In the genomic region with DNA sequence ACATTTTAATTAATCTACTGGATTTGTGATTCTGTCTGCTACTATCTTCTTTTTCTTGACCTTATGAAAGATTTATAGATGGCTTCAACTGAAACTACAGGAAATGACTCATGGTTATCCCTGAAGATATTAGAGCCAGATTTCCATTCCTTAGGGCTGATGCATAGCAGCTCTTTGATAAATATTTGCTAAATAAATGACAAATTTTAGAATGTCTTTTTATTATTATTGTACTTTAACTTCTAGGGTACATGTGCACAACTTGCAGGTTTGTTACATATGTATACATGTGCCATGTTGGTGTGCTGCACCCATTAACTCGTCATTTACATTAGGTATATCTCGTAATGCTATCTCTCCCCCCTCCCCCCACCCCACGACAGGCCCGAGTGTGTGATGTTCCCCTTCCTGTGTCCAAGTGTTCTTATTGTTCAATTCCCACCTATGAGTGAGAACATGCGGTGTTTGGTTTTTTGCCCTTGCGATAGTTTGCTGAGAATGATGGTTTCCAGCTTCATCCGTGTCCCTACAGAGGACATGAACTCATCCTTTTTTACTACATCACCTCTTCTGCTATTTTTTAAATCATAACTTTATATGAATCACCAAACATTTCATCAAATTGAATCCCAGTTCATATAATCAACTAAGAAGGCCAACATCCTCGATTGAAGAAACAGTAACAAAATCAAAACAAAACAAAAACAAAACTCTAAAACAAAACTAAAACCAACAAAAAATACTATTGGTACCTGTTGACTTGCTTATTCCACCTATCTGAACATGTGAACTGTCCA, we compare ENCODE assay signal across 10 cellular contexts. TPM values are rescaled to one million over a fixed set of nuclear protein-coding genes. Genes with fewer than 3 reads are reported as not detected.
DNase-seq lines count a peak whose midpoint lies in the region; ATAC-seq, FAIRE-seq and TF ChIP-seq lines count a peak whose summit lies in the region.
"Not testable (repeated sequence)": the region's sequence is repeated elsewhere in the genome, so short reads cannot be mapped to it uniquely, and the experiment has no call there.
"Had no signal": no experiment of that assay in that cellular context is flagged by ENCODE, and none has a peak within 500 bp of the region (broad histone marks: within the 10 kb centered on the region; RNA-seq: fewer than 3 reads in every experiment).

No MANE protein-coding gene starts in this region.

- H3K27ac ChIP-seq in A549, result peak overlapping the region; percentile 97 to 98

- TF ChIP-seq RAD21 in A549 (conservative IDR thresholded peaks at IDR 0.05 in 1 of 2, IDR thresholded peaks at IDR 0.05 in 1 of 2), result not testable (repeated sequence)

- ATAC-seq in A549, result not testable (repeated sequence)

- not testable (repeated sequence) for H3K27me3 ChIP-seq in adipocyte (replicated peaks; ENCODE audit: control insufficient read depth, insufficient read depth, low read length)

- DNase-seq in A549 (ENCODE audit: low read depth in 1 of 2, low spot score in 1 of 2), result peak in 1 of 2 experiments; percentile 68
- DNase-seq in EH (ENCODE audit: low read depth), result peak; percentile 88
- peak; percentile 77 for DNase-seq in LoVo (ENCODE audit: low spot score)
- DNase-seq in adipocyte (ENCODE audit: low read depth), result peak; percentile 78
- peak; percentile 72 for DNase-seq in epithelial cell of esophagus (ENCODE audit: low read depth)
- peak; percentile 67 for DNase-seq in kidney glomerular epithelial cell (lab: John Stamatoyannopoulos, UW)
- peak; percentile 26 for DNase-seq in pulmonary artery endothelial cell (ENCODE audit: low read depth, low spot score)

- H3K27ac Mint-ChIP-seq in T-helper 1 cell treated with Interleukin-12 subunit alpha and Interleukin-12 subunit beta and Interleukin-4 antibody, amounts not matched to agents 30 μg/mL and 1 μg/mL, for 36 hours, result peak overlapping the region; percentile 98

- not testable (repeated sequence) for H3K36me3 ChIP-seq in adipocyte (ENCODE audit: control insufficient read depth, insufficient read depth, low read length, severe bottlenecking)

- TF ChIP-seq CTCF in A549 (IDR thresholded peaks at IDR 0.05); epithelial cell of esophagus (IDR thresholded peaks at IDR 0.05; ENCODE audit: insufficient read depth, low read depth, low read length, missing control alignments): not testable (repeated sequence)

- TF ChIP-seq EP300 in A549 (IDR thresholded peaks at IDR 0.05), result peak; percentile 22 to 34; a peak in 2 of 5 replicates

- peak overlapping the region; percentile 49 for H3K4me3 ChIP-seq in A549
- peak overlapping the region; percentile 85 for H3K4me3 ChIP-seq in adipocyte (ENCODE audit: low read length)
- not testable (repeated sequence) for H3K4me3 ChIP-seq in epithelial cell of esophagus (ENCODE audit: low read length)

- H3K4me1 ChIP-seq in A549 (peaks cover 57% of the 10 kb centered on the region), adipocyte (ENCODE audit: control insufficient read depth, insufficient read depth, low read length) (peaks cover 31% of the 10 kb centered on the region)

- H3K36me3 Mint-ChIP-seq in T-helper 1 cell treated with Interleukin-12 subunit alpha and Interleukin-12 subunit beta and Interleukin-4 antibody, amounts not matched to agents 30 μg/mL and 1 μg/mL, for 36 hours (ENCODE audit: low read depth), result peaks cover 35% of the 10 kb centered on the region

- TF ChIP-seq POLR2A in A549 (IDR thresholded peaks at IDR 0.05; ENCODE audit: low read length), result not testable (repeated sequence)

- peak overlapping the region; percentile 98 for H3K4me3 Mint-ChIP-seq in T-helper 1 cell treated with Interleukin-12 subunit alpha and Interleukin-12 subunit beta and Interleukin-4 antibody, amounts not matched to agents 30 μg/mL and 1 μg/mL, for 36 hours

- peak overlapping the region; percentile 81 for H3K4me2 ChIP-seq in A549

- FAIRE-seq in A549 (lab: Jason Lieb, UNC), result not testable (repeated sequence)

- H3K9me3 ChIP-seq in A549; adipocyte (ENCODE audit: control insufficient read depth, low read length): not testable (repeated sequence)

- POLR2A ChIA-PET in A549 (lab: Yijun Ruan, JAX), result not testable (repeated sequence)

- H3K27me3 Mint-ChIP-seq in T-helper 1 cell treated with Interleukin-12 subunit alpha and Interleukin-12 subunit beta and Interleukin-4 antibody, amounts not matched to agents 30 μg/mL and 1 μg/mL, for 36 hours (ENCODE audit: low read depth), result not testable (repeated sequence)

- not testable (repeated sequence) for H3K9me3 Mint-ChIP-seq in T-helper 1 cell treated with Interleukin-12 subunit alpha and Interleukin-12 subunit beta and Interleukin-4 antibody, amounts not matched to agents 30 μg/mL and 1 μg/mL, for 36 hours

- WGBS in A549 (ENCODE audit: missing lambda C conversion rate), result under 1% methylated on average over 7 of the region's 8 CpGs

- CTCF ChIA-PET in A549 (lab: Yijun Ruan, JAX), result interaction anchor here (1.0 to 1.9 kb wide), 6 partner anchors 10 to 50 kb away, joined by 3 to 18 read pairs (median 4); no protein-coding TSS in a partner anchor

- peak overlapping the region; percentile 87 for H3K9ac ChIP-seq in adipocyte (ENCODE audit: low read length)

- H3K4me1 Mint-ChIP-seq in T-helper 1 cell treated with Interleukin-12 subunit alpha and Interleukin-12 subunit beta and Interleukin-4 antibody, amounts not matched to agents 30 μg/mL and 1 μg/mL, for 36 hours (ENCODE audit: low read depth), result peaks cover 61% of the 10 kb centered on the region

TF ChIP-seq in A549, 52 proteins besides CTCF, POLR2A, EP300 and RAD21:
- TF ChIP-seq CEBPB (IDR thresholded peaks at IDR 0.05) (peak in 1 of 2 experiments; percentile 37; a peak in 1 of 4 replicates), FOSL2 (IDR thresholded peaks at IDR 0.05) (peak; percentile 78), FOSL2 (CRISPR knock-in tag; IDR thresholded peaks at IDR 0.05) (peak; percentile 90), JUNB (IDR thresholded peaks at IDR 0.05) (peak; percentile 90), GATA3 (IDR thresholded peaks at IDR 0.05; ENCODE audit: borderline replicate concordance) (peak; percentile 69; the same call in 1 of the 2 replicates), JUN (IDR thresholded peaks at IDR 0.05) (peak in 1 of 2 experiments; percentile 58; a peak in 2 of 5 replicates)
- TF ChIP-seq, protein P1, sequence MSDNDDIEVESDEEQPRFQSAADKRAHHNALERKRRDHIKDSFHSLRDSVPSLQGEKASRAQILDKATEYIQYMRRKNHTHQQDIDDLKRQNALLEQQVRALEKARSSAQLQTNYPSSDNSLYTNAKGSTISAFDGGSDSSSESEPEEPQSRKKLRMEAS (IDR thresholded peaks at IDR 0.05), result peak; percentile 74

RNA-seq across cellular contexts. Expression of gene STAMBPL1, which starts 2.8 kb away (rescaled TPM):
- polyA plus RNA-seq in A549 (2011; rRNA removed) (28.9 and 32.1 TPM in 2 replicates), A549 (2017; fragmentation: RNase III; extraction: RNeasy Plus Mini Kit Qiagen cat#74134 plus additional on column Dnase treatment) (25.8 to 29.0 TPM (median 28.2 TPM) in 3 replicates)
- polyA plus RNA-seq in A549 (2012; cell fraction: cytosol; rRNA removed), result 18.2 and 18.8 TPM in 2 replicates
- 23.8 and 58.1 TPM in 2 replicates for polyA plus RNA-seq in A549 (2012; cell fraction: nucleus; rRNA removed)
- 14.5 and 15.7 TPM in 2 replicates for polyA minus RNA-seq in A549 (2011; rRNA and poly(A)+ RNA removed)
- 1.6 and 6.4 TPM in 2 replicates for total RNA-seq in pulmonary artery endothelial cell

RNA-seq across cellular contexts. Expression of gene ANKRD22, which starts 31.2 kb away (rescaled TPM):
- polyA plus RNA-seq in A549 (2011; rRNA removed), result 0.59 and 0.60 TPM in 2 replicates
- 0.04 and 0.05 TPM in 2 replicates for polyA plus RNA-seq in A549 (2012; cell fraction: cytosol; rRNA removed)
- 0.07 TPM in 1 of 2 replicates, not detected in the other for polyA plus RNA-seq in A549 (2012; cell fraction: nucleus; rRNA removed)
- polyA plus RNA-seq in A549 (2017; fragmentation: RNase III; extraction: RNeasy Plus Mini Kit Qiagen cat#74134 plus additional on column Dnase treatment), result 0.29 to 0.53 TPM (median 0.43 TPM) in 3 replicates
- polyA minus RNA-seq in A549 (2011; rRNA and poly(A)+ RNA removed), result not detected in 2 replicates
- not detected in 2 replicates for total RNA-seq in pulmonary artery endothelial cell
- total RNA-seq: Right ventricle myocardium inferior had no signal
- polyA plus RNA-seq: right cardiac atrium had no signal
